ENCODE assay signal across 6 cellular contexts in genomic region chr2:130649285-130649684, GRCh38. TPM values are rescaled to one million over a fixed set of nuclear protein-coding genes. Genes with fewer than 3 reads are reported as not detected.
"Had no signal": no experiment of that assay in that cellular context is flagged by ENCODE, and none has a peak within 500 bp of the region (broad histone marks: within the 10 kb centered on the region; RNA-seq: fewer than 3 reads in every experiment).

No MANE protein-coding gene starts in this region.

RNA-seq across cellular contexts. Expression of gene POTEJ, which starts 38.0 kb away (rescaled TPM):
- polyA plus RNA-seq: hepatocyte, immature natural killer cell, keratinocyte, liver, lung, mammary epithelial cell had no signal

RNA-seq across cellular contexts. Expression of gene CFC1, which starts 49.9 kb away (rescaled TPM):
- polyA plus RNA-seq: keratinocyte, liver, mammary epithelial cell had no signal
